ENCODE assay signal across 8 cellular contexts in the genomic region with DNA sequence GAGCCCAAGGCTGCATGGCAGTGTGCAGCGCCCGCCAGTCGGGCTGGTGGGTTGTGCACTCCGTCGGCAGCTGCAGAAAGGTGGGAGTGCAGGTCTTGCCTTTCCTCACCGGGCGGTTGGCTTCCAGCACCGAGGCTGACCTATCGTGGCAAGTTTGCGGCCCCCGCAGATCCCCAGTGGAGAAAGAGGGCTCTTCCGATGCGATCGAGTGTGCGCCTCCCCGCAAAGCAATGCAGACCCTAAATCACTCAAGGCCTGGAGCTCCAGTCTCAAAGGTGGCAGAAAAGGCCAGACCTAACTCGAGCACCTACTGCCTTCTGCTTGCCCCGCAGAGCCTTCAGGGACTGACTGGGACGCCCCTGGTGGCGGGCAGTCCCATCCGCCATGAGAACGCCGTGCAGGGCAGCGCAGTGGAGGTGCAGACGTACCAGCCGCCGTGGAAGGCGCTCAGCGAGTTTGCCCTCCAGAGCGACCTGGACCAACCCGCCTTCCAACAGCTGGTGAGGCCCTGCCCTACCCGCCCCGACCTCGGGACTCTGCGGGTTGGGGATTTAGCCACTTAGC. TPM values are rescaled to one million over a fixed set of nuclear protein-coding genes. Genes with fewer than 3 reads are reported as not detected.
DNase-seq lines count a peak whose midpoint lies in the region; ATAC-seq and TF ChIP-seq lines count a peak whose summit lies in the region.

No MANE protein-coding gene starts in this region.

- H3K9ac ChIP-seq in H9 (ENCODE audit: extremely low read depth, insufficient read length, low read length) (no peak overlapping the region), iPS-20b (ENCODE audit: low read depth, low read length) (no peak overlapping the region; the same call in 1 of the 2 replicates), PC-3 (ENCODE audit: low read length) (no peak overlapping the region)

- POLR2A ChIA-PET in PC-3 (lab: Charles Lee; ENCODE audit: unreplicated experiment) = no interaction called here

- peaks cover 7% of the 10 kb centered on the region for H3K23me2 ChIP-seq in H9 (ENCODE audit: insufficient read length, low read depth, low read length, poor library complexity, severe bottlenecking)

- H4K8ac ChIP-seq in H9 (replicated peaks; ENCODE audit: insufficient read length, low read depth, low read length) = no peak overlapping the region

- H3K27ac ChIP-seq in H9 (ENCODE audit: insufficient read length, low read depth, low read length) = no peak overlapping the region
- H3K27ac ChIP-seq in iPS-20b (ENCODE audit: low read length) = no peak overlapping the region
- H3K27ac ChIP-seq in PC-3 (ENCODE audit: low read length) = no peak overlapping the region

- H3K9me2 ChIP-seq in PC-3 (replicated peaks; ENCODE audit: low read length) = no peaks in the 10 kb centered on the region

- H3K18ac ChIP-seq in H9 (ENCODE audit: insufficient read length, low read depth, low read length) = no peak overlapping the region

- H3K23ac ChIP-seq in H9 (ENCODE audit: insufficient read length, low read depth, low read length) = no peak overlapping the region

- no CpG with 5 or more reads among the region's 35 CpGs for WGBS in H9 (ENCODE audit: extremely low coverage, insufficient read length, low lambda C conversion rate)

- CTCF ChIA-PET in PC-3 (lab: Charles Lee) = no interaction called here

- BruUV-seq in PC-3 (replicated peaks; lab: Mats Ljungman, UMichigan) = no TSS peak

- H3K4ac ChIP-seq in H9 (ENCODE audit: low read depth, low read length) = no peak overlapping the region

- H3K36me3 ChIP-seq in iPS-20b (ENCODE audit: insufficient read depth, low read depth, low read length) = no peaks in the 10 kb centered on the region
- no peaks in the 10 kb centered on the region for H3K36me3 ChIP-seq in PC-3 (ENCODE audit: low read depth, low read length)

- H3K56ac ChIP-seq in H9 (ENCODE audit: insufficient read length, low read depth, low read length) = no peak overlapping the region

- no peak overlapping the region; the same call in 1 of the 2 replicates for H3K14ac ChIP-seq in H9 (ENCODE audit: insufficient read depth, low read length)

- TF ChIP-seq CTCF in H9 (conservative IDR thresholded peaks at IDR 0.05) = peak; percentile 51; the same call in 2 of the 3 replicates
- TF ChIP-seq CTCF in PC-3 (conservative IDR thresholded peaks at IDR 0.05; ENCODE audit: low read depth, low read length) = no peak

- H3K9me3 ChIP-seq in H9 (ENCODE audit: control insufficient read depth, low read depth, low read length) (no peaks in the 10 kb centered on the region), iPS-20b (ENCODE audit: insufficient read depth, low read depth, low read length) (peaks cover 4% of the 10 kb centered on the region), PC-3 (ENCODE audit: low read length) (no peaks in the 10 kb centered on the region)

- peak overlapping the region; percentile 45 to 88 for H3K4me3 Mint-ChIP-seq in H9
- peak overlapping the region; percentile 96 for H3K4me3 Mint-ChIP-seq in stimulated activated naive CD8-positive, alpha-beta T cell treated with anti-CD3 and anti-CD28 coated beads, Interleukin-15, amount 100 ng/mL, for 72 hours

- peak; percentile 46 for DNase-seq in AG20443 (ENCODE audit: low spot score)
- DNase-seq in H9 = peak; percentile 40
- DNase-seq in activated naive CD4-positive, alpha-beta T cell treated with Interleukin-2 at 50 U/mL for 16 hours = peak; percentile 58
- DNase-seq in stimulated activated naive CD8-positive, alpha-beta T cell treated with anti-CD3 and anti-CD28 coated beads, Interleukin-15, amount 100 ng/mL, for 72 hours = peak; percentile 64 to 67
- no peak for DNase-seq in PC-3

- H3F3A ChIP-seq in PC-3 (ENCODE audit: low read length, unreplicated experiment) = no peaks in the 10 kb centered on the region

- H2AK5ac ChIP-seq in H9 (ENCODE audit: insufficient read length, low read length) = no peak overlapping the region

- no peak overlapping the region for H4K91ac ChIP-seq in H9 (ENCODE audit: insufficient read length, low read depth, low read length)

- H2BK12ac ChIP-seq in H9 (ENCODE audit: insufficient read length, low read depth, low read length) = no peak overlapping the region

- no peak overlapping the region for H2BK20ac ChIP-seq in H9 (ENCODE audit: low read depth, low read length, poor library complexity, severe bottlenecking)

- H3K4me1 ChIP-seq in H9 (ENCODE audit: insufficient read depth, low read length) (peaks cover 3% of the 10 kb centered on the region; the same call in 1 of the 2 replicates), iPS-20b (ENCODE audit: insufficient read depth, low read length) (peaks cover 6% of the 10 kb centered on the region; the same call in 1 of the 2 replicates), PC-3 (ENCODE audit: insufficient read depth, low read length) (peaks cover 17% of the 10 kb centered on the region)

- H3K27ac Mint-ChIP-seq in H9 = no peak overlapping the region
- H3K27ac Mint-ChIP-seq in stimulated activated naive CD8-positive, alpha-beta T cell treated with anti-CD3 and anti-CD28 coated beads, Interleukin-15, amount 100 ng/mL, for 72 hours = no peak overlapping the region

- no peaks in the 10 kb centered on the region for H3K79me1 ChIP-seq in H9 (ENCODE audit: insufficient read depth, low read depth, low read length, poor library complexity, severe bottlenecking)

- peaks cover 0 to 2% (median 0%) of the 10 kb centered on the region in 3 experiments; a peak in 1 of 7 replicates for H3K36me3 Mint-ChIP-seq in H9 (ENCODE audit: insufficient read depth in 1 of 3, low read depth in 3 of 3)

- H3K4me3 ChIP-seq in iPS-20b (ENCODE audit: low read length) = peak overlapping the region; percentile 58
- no peak overlapping the region for H3K4me3 ChIP-seq in PC-3 (ENCODE audit: low read length)

- H3K4me1 Mint-ChIP-seq in H9 = peaks cover 26 to 52% of the 10 kb centered on the region in 2 experiments
- H3K4me1 Mint-ChIP-seq in stimulated activated naive CD8-positive, alpha-beta T cell treated with anti-CD3 and anti-CD28 coated beads, Interleukin-15, amount 100 ng/mL, for 72 hours = peaks cover 71% of the 10 kb centered on the region

- intact Hi-C loops in PC-3 (cut with micrococcal nuclease) = no loop called here

- H2BK15ac ChIP-seq in H9 (ENCODE audit: low read depth, low read length) = no peak overlapping the region

- H3K4me2 ChIP-seq in H9 (ENCODE audit: insufficient read depth, insufficient read length, low read length) (peak overlapping the region; percentile 51), PC-3 (ENCODE audit: low read length) (no peak overlapping the region)

- no peaks in the 10 kb centered on the region for H3K79me2 ChIP-seq in H9 (ENCODE audit: insufficient read depth, low read length)
- peaks cover 18% of the 10 kb centered on the region for H3K79me2 ChIP-seq in PC-3 (ENCODE audit: low read length)

- H2BK120ac ChIP-seq in H9 (ENCODE audit: low read depth, low read length, poor library complexity, severe bottlenecking) = no peak overlapping the region

- peaks cover 6 to 19% of the 10 kb centered on the region in 2 experiments; a peak in 4 of 5 replicates for H3K9me3 Mint-ChIP-seq in H9
- H3K9me3 Mint-ChIP-seq in stimulated activated naive CD8-positive, alpha-beta T cell treated with anti-CD3 and anti-CD28 coated beads, Interleukin-15, amount 100 ng/mL, for 72 hours = no peaks in the 10 kb centered on the region

- H2AFZ ChIP-seq in H9 (ENCODE audit: low read length) = no peak overlapping the region
- no peak overlapping the region for H2AFZ ChIP-seq in PC-3 (ENCODE audit: low read length)

- H4K5ac ChIP-seq in H9 (ENCODE audit: insufficient read length, low read depth, low read length) = no peak overlapping the region

- H3T11ph ChIP-seq in H9 (ENCODE audit: low read length) = no peak overlapping the region

- peaks cover 80% of the 10 kb centered on the region for H3K27me3 ChIP-seq in H9 (ENCODE audit: insufficient read depth, low read length)
- H3K27me3 ChIP-seq in iPS-20b (ENCODE audit: insufficient read depth, low read length) = peaks cover 100% of the 10 kb centered on the region
- no peaks in the 10 kb centered on the region for H3K27me3 ChIP-seq in PC-3 (ENCODE audit: low read length)

- H4K20me1 ChIP-seq in H9 (ENCODE audit: control insufficient read depth, insufficient read depth, insufficient read length) (no peaks in the 10 kb centered on the region), PC-3 (ENCODE audit: low read length) (no peaks in the 10 kb centered on the region)

- H3K27me3 Mint-ChIP-seq in H9 (ENCODE audit: low read depth) = peaks cover 98% of the 10 kb centered on the region
- H3K27me3 Mint-ChIP-seq in stimulated activated naive CD8-positive, alpha-beta T cell treated with anti-CD3 and anti-CD28 coated beads, Interleukin-15, amount 100 ng/mL, for 72 hours = peaks cover 96% of the 10 kb centered on the region

- H2BK5ac ChIP-seq in H9 (ENCODE audit: insufficient read length, low read length) = no peak overlapping the region

- ATAC-seq in stimulated activated naive CD8-positive, alpha-beta T cell treated with anti-CD3 and anti-CD28 coated beads, Interleukin-15, amount 100 ng/mL, for 72 hours = peak; percentile 69
- no peak for ATAC-seq in PC-3
- ATAC-seq in HG03354 (IDR thresholded peaks at IDR 0.05; ENCODE audit: poor library complexity, severe bottlenecking, unreplicated experiment) = no peak
- no peak for ATAC-seq in GM19351 (IDR thresholded peaks at IDR 0.05; ENCODE audit: unreplicated experiment)

RNA-seq across cellular contexts. Expression of gene ISL2, which starts 4.3 kb away (rescaled TPM):
- total RNA-seq in H9 (2021) = 0.15 and 0.33 TPM in 2 replicates
- 3.6 and 6.3 TPM in 2 replicates for total RNA-seq in PC-3 (2014; rRNA removed)

RNA-seq across cellular contexts. Expression of gene ETFA, which starts 29.6 kb away (rescaled TPM):
- 94.2 and 109 TPM in 2 replicates for total RNA-seq in H9 (2021)
- 128 and 160 TPM in 2 replicates for total RNA-seq in PC-3 (2014; rRNA removed)
